Comparison of ENCODE assay signal across 8 cellular contexts in genomic region chr10:46782001-46782874, GRCh38.
DNase-seq lines count a peak whose midpoint lies in the region; ATAC-seq and TF ChIP-seq lines count a peak whose summit lies in the region.
"Not testable (repeated sequence)": the region's sequence is repeated elsewhere in the genome, so short reads cannot be mapped to it uniquely, and the experiment has no call there.

No MANE protein-coding gene starts in this region.

- H3K27ac ChIP-seq in liver (ENCODE audit: low read depth in 1 of 2, low read length in 2 of 2) = peak overlapping the region; percentile 17 to 54

- not testable (repeated sequence) for H3K27ac Mint-ChIP-seq in activated T-cell treated with anti-CD3 and anti-CD28 coated beads, Interleukin-2, amount 50 U/mL, for 72 hours; stimulated activated naive CD8-positive, alpha-beta T cell treated with anti-CD3 and anti-CD28 coated beads, Interleukin-15, amount 100 ng/mL, for 72 hours

- not testable (repeated sequence) for H3K9ac ChIP-seq in liver (ENCODE audit: low read depth in 1 of 2, low read length in 2 of 2)

- not testable (repeated sequence) for H3K4me3 ChIP-seq in epithelial cell of esophagus (ENCODE audit: low read length); liver (ENCODE audit: low read depth in 1 of 3, low read length in 3 of 3)

- WGBS in liver = 75% methylated on average over 4 of the region's 4 CpGs

- H3K4me1 ChIP-seq in liver (ENCODE audit: control insufficient read depth in 4 of 4, insufficient read depth in 4 of 4, low read length in 3 of 4) = not testable (repeated sequence)

- not testable (repeated sequence) for H3K27me3 ChIP-seq in liver (ENCODE audit: control insufficient read depth in 4 of 4, insufficient read depth in 4 of 4, low read length in 3 of 4)

- not testable (repeated sequence) for H3K9me3 ChIP-seq in liver (ENCODE audit: control insufficient read depth in 4 of 4, low read length in 3 of 4)

- H3K9me3 Mint-ChIP-seq in activated T-cell treated with anti-CD3 and anti-CD28 coated beads, Interleukin-2, amount 50 U/mL, for 72 hours; stimulated activated naive CD8-positive, alpha-beta T cell treated with anti-CD3 and anti-CD28 coated beads, Interleukin-15, amount 100 ng/mL, for 72 hours: not testable (repeated sequence)

- not testable (repeated sequence) for H3K36me3 Mint-ChIP-seq in activated T-cell treated with anti-CD3 and anti-CD28 coated beads, Interleukin-2, amount 50 U/mL, for 72 hours (ENCODE audit: insufficient read depth in 2 of 2)

- not testable (repeated sequence) for H3K27me3 Mint-ChIP-seq in activated T-cell treated with anti-CD3 and anti-CD28 coated beads, Interleukin-2, amount 50 U/mL, for 72 hours (ENCODE audit: low read depth); stimulated activated naive CD8-positive, alpha-beta T cell treated with anti-CD3 and anti-CD28 coated beads, Interleukin-15, amount 100 ng/mL, for 72 hours

- TF ChIP-seq CTCF in epithelial cell of esophagus (IDR thresholded peaks at IDR 0.05; ENCODE audit: insufficient read depth, low read depth, low read length, missing control alignments); liver (IDR thresholded peaks at IDR 0.05; ENCODE audit: low read depth, low read length, missing input control): not testable (repeated sequence)

- not testable (repeated sequence) for TF ChIP-seq RAD21 in liver (IDR thresholded peaks at IDR 0.05)

- ATAC-seq in GM19025 (IDR thresholded peaks at IDR 0.05; ENCODE audit: low read depth, unreplicated experiment) = peak; percentile 38
- peak; percentile 60 for ATAC-seq in HG02610 (IDR thresholded peaks at IDR 0.05; ENCODE audit: unreplicated experiment)
- ATAC-seq in HG03575 (IDR thresholded peaks at IDR 0.05; ENCODE audit: extremely low read depth, insufficient number of reproducible peaks, low FRiP score, unreplicated experiment) = peak; percentile 62
- ATAC-seq in activated T-cell treated with anti-CD3 and anti-CD28 coated beads, Interleukin-2, amount 50 U/mL, for 72 hours (replicated peaks in 1 of 2) = peak; percentile 47 to 58
- peak; percentile 36 for ATAC-seq in stimulated activated naive CD8-positive, alpha-beta T cell treated with anti-CD3 and anti-CD28 coated beads, Interleukin-15, amount 100 ng/mL, for 72 hours

- in situ Hi-C loops in Caki2 (cut with HindIII; ENCODE audit: low pct_unique_long_range_greater_than_20kb, low sequenced_read_pairs) = not testable (repeated sequence)

- peaks cover 21% of the 10 kb centered on the region for H3K4me1 Mint-ChIP-seq in activated T-cell treated with anti-CD3 and anti-CD28 coated beads, Interleukin-2, amount 50 U/mL, for 72 hours (ENCODE audit: low read depth)
- not testable (repeated sequence) for H3K4me1 Mint-ChIP-seq in stimulated activated naive CD8-positive, alpha-beta T cell treated with anti-CD3 and anti-CD28 coated beads, Interleukin-15, amount 100 ng/mL, for 72 hours

- H3K36me3 ChIP-seq in liver (ENCODE audit: control insufficient read depth in 4 of 4, insufficient read depth in 3 of 4, low read depth in 1 of 4, low read length in 3 of 4) = not testable (repeated sequence)

- H3K4me3 Mint-ChIP-seq in activated T-cell treated with anti-CD3 and anti-CD28 coated beads, Interleukin-2, amount 50 U/mL, for 72 hours = peak overlapping the region; percentile 22 to 64
- not testable (repeated sequence) for H3K4me3 Mint-ChIP-seq in stimulated activated naive CD8-positive, alpha-beta T cell treated with anti-CD3 and anti-CD28 coated beads, Interleukin-15, amount 100 ng/mL, for 72 hours

- DNase-seq in Caki2 (ENCODE audit: low read depth) (peak; percentile 74), epithelial cell of esophagus (ENCODE audit: low read depth) (peak; percentile 39)
- DNase-seq in activated T-cell treated with anti-CD3 and anti-CD28 coated beads, Interleukin-2, amount 50 U/mL, for 72 hours; stimulated activated naive CD8-positive, alpha-beta T cell treated with anti-CD3 and anti-CD28 coated beads, Interleukin-15, amount 100 ng/mL, for 72 hours: not testable (repeated sequence)
